In genomic region chr1:165025805-165026204, GRCh38 we compare ENCODE assay signal across 27 cellular contexts.
DNase-seq lines count a peak whose midpoint lies in the region; TF ChIP-seq lines count a peak whose summit lies in the region.
"Had no signal": no experiment of that assay in that cellular context is flagged by ENCODE, and none has a peak within 500 bp of the region (broad histone marks: within the 10 kb centered on the region; RNA-seq: fewer than 3 reads in every experiment).

No MANE protein-coding gene starts in this region.

- no peak overlapping the region for H2AFZ ChIP-seq in neural cell (ENCODE audit: low read depth, low read length)

- peak overlapping the region; percentile 78 for H3K27ac ChIP-seq in neural cell (ENCODE audit: low read length)
- H3K27ac ChIP-seq: 22Rv1; A549; BLaER1; BLaER1 treated with 17β-estradiol and CSF1 and Interleukin-3, amounts not matched to agents 10 nM and 100 nM; C4-2B had no signal

- DNase-seq in NCI-H187 (lab: John Stamatoyannopoulos, UW): no peak
- DNase-seq: 8988T; ACHN; AML-193; BE2C; C1 segment of cervical spinal cord; Caco-2; Calu3; CD4-positive, alpha-beta memory T cell; CD4-positive, alpha-beta T cell; CD4-positive, CD25-positive, alpha-beta regulatory T cell; CD8-positive, alpha-beta memory T cell; CD8-positive, alpha-beta T cell; COR-L47; DMS 273 treated with DMSO at 0.1 percent for 48 hours; DMS153; DMS53; DMS79; DMS79 treated with DMSO at 0.1 percent for 48 hours; DND-41; EL had no signal

- peak; percentile 12 for TF ChIP-seq RAD21 in neural cell (conservative IDR thresholded peaks at IDR 0.05)

- no peak for TF ChIP-seq CTCF in neural cell (IDR thresholded peaks at IDR 0.05; ENCODE audit: poor library complexity, severe bottlenecking)

- peak; percentile 70 for TF ChIP-seq EP300 in neural cell (conservative IDR thresholded peaks at IDR 0.05; ENCODE audit: poor library complexity, severe bottlenecking)

- H3K4me2 ChIP-seq in neural cell (ENCODE audit: low read length): peak overlapping the region; percentile 59
- H3K4me2 ChIP-seq: A549; BLaER1; BLaER1 treated with 17β-estradiol and CSF1 and Interleukin-3, amounts not matched to agents 10 nM and 100 nM had no signal

- H3K9ac ChIP-seq in neural cell (ENCODE audit: low read length): peak overlapping the region; percentile 7
- H3K9ac ChIP-seq: BLaER1; BLaER1 treated with 17β-estradiol and CSF1 and Interleukin-3, amounts not matched to agents 10 nM and 100 nM had no signal

- no peaks in the 10 kb centered on the region for H3K27me3 ChIP-seq in neural cell (ENCODE audit: insufficient read depth, low read depth, low read length)
- H3K27me3 ChIP-seq: BE2C; BLaER1; BLaER1 treated with 17β-estradiol and CSF1 and Interleukin-3, amounts not matched to agents 10 nM and 100 nM had no signal

- H3K36me3 ChIP-seq in neural cell (ENCODE audit: insufficient read depth, low read length): no peaks in the 10 kb centered on the region
- H3K36me3 ChIP-seq: BE2C; BLaER1; BLaER1 treated with 17β-estradiol and CSF1 and Interleukin-3, amounts not matched to agents 10 nM and 100 nM had no signal

- H4K20me1 ChIP-seq in neural cell (ENCODE audit: insufficient read depth): no peaks in the 10 kb centered on the region
- H4K20me1 ChIP-seq: BLaER1; BLaER1 treated with 17β-estradiol and CSF1 and Interleukin-3, amounts not matched to agents 10 nM and 100 nM had no signal

- no peaks in the 10 kb centered on the region for H3K79me2 ChIP-seq in neural cell (replicated peaks; ENCODE audit: insufficient read depth, low read length)

- H3K4me3 ChIP-seq in neural cell (ENCODE audit: low read length): peak overlapping the region; percentile 19
- H3K4me3 ChIP-seq: A549; BLaER1; BLaER1 treated with 17β-estradiol and CSF1 and Interleukin-3, amounts not matched to agents 10 nM and 100 nM had no signal

- no peaks in the 10 kb centered on the region for H3K9me2 ChIP-seq in neural cell (ENCODE audit: insufficient read depth, low read length)

- H3K9me3 ChIP-seq in neural cell (ENCODE audit: low read length): no peaks in the 10 kb centered on the region
- H3K9me3 ChIP-seq: BE2C, Caco-2 had no signal

- H3F3A ChIP-seq in neural cell (ENCODE audit: insufficient read depth, low read length, poor library complexity, severe bottlenecking): peaks cover 6% of the 10 kb centered on the region

TF ChIP-seq in neural cell, 6 proteins besides CTCF, POLR2A, EP300 and RAD21:
- peak; percentile 7 for TF ChIP-seq REST (IDR thresholded peaks at IDR 0.05; ENCODE audit: borderline replicate concordance)
- no peak for TF ChIP-seq MXI1 (conservative IDR thresholded peaks at IDR 0.05; ENCODE audit: poor library complexity, severe bottlenecking)
- TF ChIP-seq TAF1 (IDR thresholded peaks at IDR 0.05; ENCODE audit: low read depth): no peak
- peak; percentile 72 for TF ChIP-seq POLR2AphosphoS5 (IDR thresholded peaks at IDR 0.05)
